ENCODE assay signal across 19 cellular contexts in genomic region chr2:130174866-130175265, GRCh38. TPM values are rescaled to one million over a fixed set of nuclear protein-coding genes. Genes with fewer than 3 reads are reported as not detected.
DNase-seq lines count a peak whose midpoint lies in the region; ATAC-seq, FAIRE-seq and TF ChIP-seq lines count a peak whose summit lies in the region.
"Not testable (repeated sequence)": the region's sequence is repeated elsewhere in the genome, so short reads cannot be mapped to it uniquely, and the experiment has no call there.
"Had no signal": no experiment of that assay in that cellular context is flagged by ENCODE, and none has a peak within 500 bp of the region (broad histone marks: within the 10 kb centered on the region; RNA-seq: fewer than 3 reads in every experiment).

No MANE protein-coding gene starts in this region.

- not testable (repeated sequence) for H3K27me3 ChIP-seq in left ventricle myocardium inferior (ENCODE audit: low read depth)

- H3K4me3 ChIP-seq in left ventricle myocardium inferior = not testable (repeated sequence)

- peaks cover 76% of the 10 kb centered on the region for H3K36me3 Mint-ChIP-seq in activated T-helper 17 cell treated with anti-CD3 and anti-CD28 coated beads, Interleukin-2, amount 50 U/mL, for 72 hours (ENCODE audit: low read depth)

- peaks cover 25% of the 10 kb centered on the region for H3K4me1 ChIP-seq in left ventricle myocardium inferior

- intact Hi-C loops in left ventricle myocardium inferior (cut with micrococcal nuclease) = not testable (repeated sequence)

- H3K27ac Mint-ChIP-seq in activated T-helper 17 cell treated with anti-CD3 and anti-CD28 coated beads, Interleukin-2, amount 50 U/mL, for 72 hours = not testable (repeated sequence)

- H3K27ac ChIP-seq in left ventricle myocardium inferior (replicated peaks) = peak overlapping the region; percentile 81

- not testable (repeated sequence) for H3K9me3 Mint-ChIP-seq in activated T-helper 17 cell treated with anti-CD3 and anti-CD28 coated beads, Interleukin-2, amount 50 U/mL, for 72 hours

- ATAC-seq in GM18867 (IDR thresholded peaks at IDR 0.05; ENCODE audit: unreplicated experiment) (peak; percentile 56), GM21447 (IDR thresholded peaks at IDR 0.05; ENCODE audit: unreplicated experiment) (peak; percentile 46), HG02678 (IDR thresholded peaks at IDR 0.05; ENCODE audit: unreplicated experiment) (peak; percentile 62), HG03045 (IDR thresholded peaks at IDR 0.05; ENCODE audit: unreplicated experiment) (peak; percentile 77), HG03565 (IDR thresholded peaks at IDR 0.05; ENCODE audit: unreplicated experiment) (peak; percentile 87)
- ATAC-seq in activated T-helper 17 cell treated with anti-CD3 and anti-CD28 coated beads, Interleukin-2, amount 50 U/mL, for 72 hours (replicated peaks) = peak; percentile 93

- peaks cover 61% of the 10 kb centered on the region for H3K36me3 ChIP-seq in left ventricle myocardium inferior

- not testable (repeated sequence) for H3K4me3 Mint-ChIP-seq in activated T-helper 17 cell treated with anti-CD3 and anti-CD28 coated beads, Interleukin-2, amount 50 U/mL, for 72 hours

- TF ChIP-seq CTCF in left ventricle myocardium inferior (IDR thresholded peaks at IDR 0.05; ENCODE audit: borderline replicate concordance) = not testable (repeated sequence)

- not testable (repeated sequence) for H3K27me3 Mint-ChIP-seq in activated T-helper 17 cell treated with anti-CD3 and anti-CD28 coated beads, Interleukin-2, amount 50 U/mL, for 72 hours

- not testable (repeated sequence) for H3K4me1 Mint-ChIP-seq in activated T-helper 17 cell treated with anti-CD3 and anti-CD28 coated beads, Interleukin-2, amount 50 U/mL, for 72 hours

- peak; percentile 54 for FAIRE-seq in GM12891 (lab: Jason Lieb, UNC)

- H3K9me3 ChIP-seq in left ventricle myocardium inferior (replicated peaks) = not testable (repeated sequence)

- TF ChIP-seq POLR2A in GM12891 (IDR thresholded peaks at IDR 0.05; ENCODE audit: low read depth, low read length) = not testable (repeated sequence)

- not testable (repeated sequence) for DNase-seq in GM12891 (ENCODE audit: insufficient read length, low spot score); left ventricle myocardium inferior

RNA-seq across cellular contexts. Expression of gene SMPD4, which starts 6.5 kb away (rescaled TPM):
- 39.8 TPM for polyA plus RNA-seq in GM12891 (2012; ENCODE audit: low read depth, missing spikeins)
- total RNA-seq in activated T-helper 17 cell treated with anti-CD3 and anti-CD28 coated beads, Interleukin-2, amount 50 U/mL, for 72 hours = 100 to 1,000 TPM in 1 of 2 donors, 10 to 100 TPM in 1; 49.6 to 105 TPM
- total RNA-seq in left ventricle myocardium inferior = 26.7 TPM

RNA-seq across cellular contexts. Expression of gene MZT2B, which starts 7.2 kb away (rescaled TPM):
- 247 TPM for polyA plus RNA-seq in GM12891 (2012; ENCODE audit: low read depth, missing spikeins)
- 100 to 1,000 TPM; 326 to 373 TPM for total RNA-seq in activated T-helper 17 cell treated with anti-CD3 and anti-CD28 coated beads, Interleukin-2, amount 50 U/mL, for 72 hours
- 422 TPM for total RNA-seq in left ventricle myocardium inferior

RNA-seq across cellular contexts. Expression of gene TUBA3E, which starts 23.4 kb away (rescaled TPM):
- not detected for polyA plus RNA-seq in GM12891 (2012; ENCODE audit: low read depth, missing spikeins)
- total RNA-seq in activated T-helper 17 cell treated with anti-CD3 and anti-CD28 coated beads, Interleukin-2, amount 50 U/mL, for 72 hours = not detected
- total RNA-seq in left ventricle myocardium inferior = 47.1 TPM
- total RNA-seq: activated naive CD8-positive, alpha-beta T cell treated with anti-CD3 and anti-CD28 coated beads, Interleukin-2, amount 10 ng/mL, durations not matched to agents 7 days and 5 days; ascending aorta; cardiac muscle cell; fibroblast of lung; gastrocnemius medialis; lower lobe of right lung; posterior vena cava; right lobe of liver; RPMI7951; SJSA1; spleen had no signal
- polyA plus RNA-seq: cardiac muscle cell, fibroblast of lung had no signal

RNA-seq across cellular contexts. Expression of gene CCDC74B, which starts 30.0 kb away (rescaled TPM):
- polyA plus RNA-seq in GM12891 (2012; ENCODE audit: low read depth, missing spikeins) = 1.7 TPM
- 1 to 10 TPM; 1.3 to 4.4 TPM for total RNA-seq in activated T-helper 17 cell treated with anti-CD3 and anti-CD28 coated beads, Interleukin-2, amount 50 U/mL, for 72 hours
- total RNA-seq in left ventricle myocardium inferior = 0.44 TPM

RNA-seq across cellular contexts. Expression of gene POTEF, which starts 45.8 kb away (rescaled TPM):
- not detected for polyA plus RNA-seq in GM12891 (2012; ENCODE audit: low read depth, missing spikeins)
- not detected for total RNA-seq in activated T-helper 17 cell treated with anti-CD3 and anti-CD28 coated beads, Interleukin-2, amount 50 U/mL, for 72 hours
- not detected for total RNA-seq in left ventricle myocardium inferior
- total RNA-seq: activated naive CD8-positive, alpha-beta T cell treated with anti-CD3 and anti-CD28 coated beads, Interleukin-2, amount 10 ng/mL, durations not matched to agents 7 days and 5 days; ascending aorta; fibroblast of lung; gastrocnemius medialis; lower lobe of right lung; posterior vena cava; right lobe of liver; RPMI7951; SJSA1; spleen had no signal
- polyA plus RNA-seq: fibroblast of lung, spleen had no signal

Comparison
In these comparisons a context has a peak if more than half of its experiments do, and no peak if none do; other contexts are left out.
1. RNA of gene TUBA3E, which starts 23.4 kb away (total RNA-seq): 47.1 TPM in left ventricle myocardium inferior (single experiment); not detected in activated T-helper 17 cell treated with anti-CD3 and anti-CD28 coated beads, Interleukin-2, amount 50 U/mL, for 72 hours; every median in the first group is over 10 times any median in the second.
2. Peak in every context shown above with its lines, with median percentiles within 50 percentile points of each other: ATAC-seq.